In genomic region chr12:29783773-29784666, GRCh38 we compare ENCODE assay signal across 1 cellular context.
TF ChIP-seq lines count a peak whose summit lies in the region.

TSS of gene TMTC1 (minus strand) at chr12:29783942. CDS start at chr12:29783751, 191 bp downstream.

TF ChIP-seq in HEK293, 187 proteins besides CTCF, POLR2A, EP300 and RAD21 (continued from another document and continues in another):
- TF ChIP-seq, protein P1, sequence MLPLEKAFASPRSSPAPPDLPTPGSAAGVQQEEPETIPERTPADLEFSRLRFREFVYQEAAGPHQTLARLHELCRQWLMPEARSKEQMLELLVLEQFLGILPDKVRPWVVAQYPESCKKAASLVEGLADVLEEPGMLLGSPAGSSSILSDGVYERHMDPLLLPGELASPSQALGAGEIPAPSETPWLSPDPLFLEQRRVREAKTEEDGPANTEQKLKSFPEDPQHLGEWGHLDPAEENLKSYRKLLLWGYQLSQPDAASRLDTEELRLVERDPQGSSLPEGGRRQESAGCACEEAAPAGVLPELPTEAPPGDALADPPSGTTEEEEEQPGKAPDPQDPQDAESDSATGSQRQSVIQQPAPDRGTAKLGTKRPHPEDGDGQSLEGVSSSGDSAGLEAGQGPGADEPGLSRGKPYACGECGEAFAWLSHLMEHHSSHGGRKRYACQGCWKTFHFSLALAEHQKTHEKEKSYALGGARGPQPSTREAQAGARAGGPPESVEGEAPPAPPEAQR (tag by site-specific recombination; IDR thresholded peaks at IDR 0.05), result no peak
- TF ChIP-seq REPIN1 (tag by site-specific recombination; IDR thresholded peaks at IDR 0.05; ENCODE audit: low read depth) (no peak), ZNF530 (tag by site-specific recombination; IDR thresholded peaks at IDR 0.05; ENCODE audit: low read depth) (no peak), ZNF585B (tag by site-specific recombination; IDR thresholded peaks at IDR 0.05) (no peak), GFI1B (tag by site-specific recombination; IDR thresholded peaks at IDR 0.05) (no peak), ZNF654 (tag by site-specific recombination; IDR thresholded peaks at IDR 0.05; ENCODE audit: low read depth) (no peak), ZNF677 (tag by site-specific recombination; IDR thresholded peaks at IDR 0.05) (no peak), WT1 (tag by site-specific recombination; IDR thresholded peaks at IDR 0.05) (no peak), SCRT2 (tag by site-specific recombination; IDR thresholded peaks at IDR 0.05) (no peak), HOXD13 (CRISPR knock-in tag; IDR thresholded peaks at IDR 0.05; ENCODE audit: borderline replicate concordance) (no peak), ZNF571 (tag by site-specific recombination; IDR thresholded peaks at IDR 0.05) (no peak), ZNF555 (tag by site-specific recombination; conservative IDR thresholded peaks at IDR 0.05) (no peak), ZNF274 (IDR thresholded peaks at IDR 0.05; ENCODE audit: low read length) (no peak), ZNF274 (tag by site-specific recombination; IDR thresholded peaks at IDR 0.05; ENCODE audit: borderline replicate concordance) (no peak), ZNF266 (tag by site-specific recombination; IDR thresholded peaks at IDR 0.05; ENCODE audit: low read depth) (no peak), ZSCAN4 (tag by site-specific recombination; IDR thresholded peaks at IDR 0.05) (no peak), ZNF341 (tag by site-specific recombination; IDR thresholded peaks at IDR 0.05; ENCODE audit: low read depth) (peak; percentile 84), ZNF48 (tag by site-specific recombination; IDR thresholded peaks at IDR 0.05) (no peak), ZSCAN23 (tag by site-specific recombination; IDR thresholded peaks at IDR 0.05) (no peak), ZSCAN30 (tag by site-specific recombination; IDR thresholded peaks at IDR 0.05) (0 out of 2 replicates have a peak, but pooled peaks have one; percentile 1), ZNF248 (tag by site-specific recombination; IDR thresholded peaks at IDR 0.05) (no peak), ZNF639 (tag by site-specific recombination; IDR thresholded peaks at IDR 0.05) (no peak), ZNF544 (tag by site-specific recombination; IDR thresholded peaks at IDR 0.05) (no peak), ZNF426 (tag by site-specific recombination; IDR thresholded peaks at IDR 0.05) (no peak), KLF7 (tag by site-specific recombination; IDR thresholded peaks at IDR 0.05; ENCODE audit: borderline replicate concordance) (no peak), ZFP69B (tag by site-specific recombination; IDR thresholded peaks at IDR 0.05) (no peak), ZNF121 (tag by site-specific recombination; IDR thresholded peaks at IDR 0.05) (no peak), ZFHX2 (tag by site-specific recombination; conservative IDR thresholded peaks at IDR 0.05) (peak; percentile 76), ZNF629 (tag by site-specific recombination; IDR thresholded peaks at IDR 0.05) (no peak), ZNF311 (tag by site-specific recombination; IDR thresholded peaks at IDR 0.05; ENCODE audit: borderline replicate concordance) (no peak), ZNF133 (tag by site-specific recombination; IDR thresholded peaks at IDR 0.05) (no peak), KLF1 (tag by site-specific recombination; IDR thresholded peaks at IDR 0.05) (no peak), OVOL3 (tag by site-specific recombination; IDR thresholded peaks at IDR 0.05) (no peak), ZNF10 (tag by site-specific recombination; IDR thresholded peaks at IDR 0.05) (no peak)
- TF ChIP-seq, protein P2, sequence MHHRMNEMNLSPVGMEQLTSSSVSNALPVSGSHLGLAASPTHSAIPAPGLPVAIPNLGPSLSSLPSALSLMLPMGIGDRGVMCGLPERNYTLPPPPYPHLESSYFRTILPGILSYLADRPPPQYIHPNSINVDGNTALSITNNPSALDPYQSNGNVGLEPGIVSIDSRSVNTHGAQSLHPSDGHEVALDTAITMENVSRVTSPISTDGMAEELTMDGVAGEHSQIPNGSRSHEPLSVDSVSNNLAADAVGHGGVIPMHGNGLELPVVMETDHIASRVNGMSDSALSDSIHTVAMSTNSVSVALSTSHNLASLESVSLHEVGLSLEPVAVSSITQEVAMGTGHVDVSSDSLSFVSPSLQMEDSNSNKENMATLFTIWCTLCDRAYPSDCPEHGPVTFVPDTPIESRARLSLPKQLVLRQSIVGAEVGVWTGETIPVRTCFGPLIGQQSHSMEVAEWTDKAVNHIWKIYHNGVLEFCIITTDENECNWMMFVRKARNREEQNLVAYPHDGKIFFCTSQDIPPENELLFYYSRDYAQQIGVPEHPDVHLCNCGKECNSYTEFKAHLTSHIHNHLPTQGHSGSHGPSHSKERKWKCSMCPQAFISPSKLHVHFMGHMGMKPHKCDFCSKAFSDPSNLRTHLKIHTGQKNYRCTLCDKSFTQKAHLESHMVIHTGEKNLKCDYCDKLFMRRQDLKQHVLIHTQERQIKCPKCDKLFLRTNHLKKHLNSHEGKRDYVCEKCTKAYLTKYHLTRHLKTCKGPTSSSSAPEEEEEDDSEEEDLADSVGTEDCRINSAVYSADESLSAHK (tag by site-specific recombination; IDR thresholded peaks at IDR 0.05), result no peak
- TF ChIP-seq, protein P3, sequence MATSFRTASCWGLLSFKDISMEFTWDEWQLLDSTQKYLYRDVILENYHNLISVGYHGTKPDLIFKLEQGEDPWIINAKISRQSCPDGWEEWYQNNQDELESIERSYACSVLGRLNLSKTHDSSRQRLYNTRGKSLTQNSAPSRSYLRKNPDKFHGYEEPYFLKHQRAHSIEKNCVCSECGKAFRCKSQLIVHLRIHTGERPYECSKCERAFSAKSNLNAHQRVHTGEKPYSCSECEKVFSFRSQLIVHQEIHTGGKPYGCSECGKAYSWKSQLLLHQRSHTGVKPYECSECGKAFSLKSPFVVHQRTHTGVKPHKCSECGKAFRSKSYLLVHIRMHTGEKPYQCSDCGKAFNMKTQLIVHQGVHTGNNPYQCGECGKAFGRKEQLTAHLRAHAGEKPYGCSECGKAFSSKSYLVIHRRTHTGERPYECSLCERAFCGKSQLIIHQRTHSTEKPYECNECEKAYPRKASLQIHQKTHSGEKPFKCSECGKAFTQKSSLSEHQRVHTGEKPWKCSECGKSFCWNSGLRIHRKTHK (tag by site-specific recombination; IDR thresholded peaks at IDR 0.05), result no peak
- TF ChIP-seq, protein P4, sequence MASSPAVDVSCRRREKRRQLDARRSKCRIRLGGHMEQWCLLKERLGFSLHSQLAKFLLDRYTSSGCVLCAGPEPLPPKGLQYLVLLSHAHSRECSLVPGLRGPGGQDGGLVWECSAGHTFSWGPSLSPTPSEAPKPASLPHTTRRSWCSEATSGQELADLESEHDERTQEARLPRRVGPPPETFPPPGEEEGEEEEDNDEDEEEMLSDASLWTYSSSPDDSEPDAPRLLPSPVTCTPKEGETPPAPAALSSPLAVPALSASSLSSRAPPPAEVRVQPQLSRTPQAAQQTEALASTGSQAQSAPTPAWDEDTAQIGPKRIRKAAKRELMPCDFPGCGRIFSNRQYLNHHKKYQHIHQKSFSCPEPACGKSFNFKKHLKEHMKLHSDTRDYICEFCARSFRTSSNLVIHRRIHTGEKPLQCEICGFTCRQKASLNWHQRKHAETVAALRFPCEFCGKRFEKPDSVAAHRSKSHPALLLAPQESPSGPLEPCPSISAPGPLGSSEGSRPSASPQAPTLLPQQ (tag by site-specific recombination; IDR thresholded peaks at IDR 0.05), result no peak
- TF ChIP-seq, protein P5, sequence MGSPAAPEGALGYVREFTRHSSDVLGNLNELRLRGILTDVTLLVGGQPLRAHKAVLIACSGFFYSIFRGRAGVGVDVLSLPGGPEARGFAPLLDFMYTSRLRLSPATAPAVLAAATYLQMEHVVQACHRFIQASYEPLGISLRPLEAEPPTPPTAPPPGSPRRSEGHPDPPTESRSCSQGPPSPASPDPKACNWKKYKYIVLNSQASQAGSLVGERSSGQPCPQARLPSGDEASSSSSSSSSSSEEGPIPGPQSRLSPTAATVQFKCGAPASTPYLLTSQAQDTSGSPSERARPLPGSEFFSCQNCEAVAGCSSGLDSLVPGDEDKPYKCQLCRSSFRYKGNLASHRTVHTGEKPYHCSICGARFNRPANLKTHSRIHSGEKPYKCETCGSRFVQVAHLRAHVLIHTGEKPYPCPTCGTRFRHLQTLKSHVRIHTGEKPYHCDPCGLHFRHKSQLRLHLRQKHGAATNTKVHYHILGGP (tag by site-specific recombination; IDR thresholded peaks at IDR 0.05), result no peak
- TF ChIP-seq, protein P6, sequence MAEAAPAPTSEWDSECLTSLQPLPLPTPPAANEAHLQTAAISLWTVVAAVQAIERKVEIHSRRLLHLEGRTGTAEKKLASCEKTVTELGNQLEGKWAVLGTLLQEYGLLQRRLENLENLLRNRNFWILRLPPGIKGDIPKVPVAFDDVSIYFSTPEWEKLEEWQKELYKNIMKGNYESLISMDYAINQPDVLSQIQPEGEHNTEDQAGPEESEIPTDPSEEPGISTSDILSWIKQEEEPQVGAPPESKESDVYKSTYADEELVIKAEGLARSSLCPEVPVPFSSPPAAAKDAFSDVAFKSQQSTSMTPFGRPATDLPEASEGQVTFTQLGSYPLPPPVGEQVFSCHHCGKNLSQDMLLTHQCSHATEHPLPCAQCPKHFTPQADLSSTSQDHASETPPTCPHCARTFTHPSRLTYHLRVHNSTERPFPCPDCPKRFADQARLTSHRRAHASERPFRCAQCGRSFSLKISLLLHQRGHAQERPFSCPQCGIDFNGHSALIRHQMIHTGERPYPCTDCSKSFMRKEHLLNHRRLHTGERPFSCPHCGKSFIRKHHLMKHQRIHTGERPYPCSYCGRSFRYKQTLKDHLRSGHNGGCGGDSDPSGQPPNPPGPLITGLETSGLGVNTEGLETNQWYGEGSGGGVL (tag by site-specific recombination; IDR thresholded peaks at IDR 0.05), result peak; percentile 63; the same call in 1 of the 2 replicates
- TF ChIP-seq, protein P7, sequence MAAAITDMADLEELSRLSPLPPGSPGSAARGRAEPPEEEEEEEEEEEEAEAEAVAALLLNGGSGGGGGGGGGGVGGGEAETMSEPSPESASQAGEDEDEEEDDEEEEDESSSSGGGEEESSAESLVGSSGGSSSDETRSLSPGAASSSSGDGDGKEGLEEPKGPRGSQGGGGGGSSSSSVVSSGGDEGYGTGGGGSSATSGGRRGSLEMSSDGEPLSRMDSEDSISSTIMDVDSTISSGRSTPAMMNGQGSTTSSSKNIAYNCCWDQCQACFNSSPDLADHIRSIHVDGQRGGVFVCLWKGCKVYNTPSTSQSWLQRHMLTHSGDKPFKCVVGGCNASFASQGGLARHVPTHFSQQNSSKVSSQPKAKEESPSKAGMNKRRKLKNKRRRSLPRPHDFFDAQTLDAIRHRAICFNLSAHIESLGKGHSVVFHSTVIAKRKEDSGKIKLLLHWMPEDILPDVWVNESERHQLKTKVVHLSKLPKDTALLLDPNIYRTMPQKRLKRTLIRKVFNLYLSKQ (tag by site-specific recombination; IDR thresholded peaks at IDR 0.05; ENCODE audit: borderline replicate concordance), result no peak
- TF ChIP-seq, protein P8, sequence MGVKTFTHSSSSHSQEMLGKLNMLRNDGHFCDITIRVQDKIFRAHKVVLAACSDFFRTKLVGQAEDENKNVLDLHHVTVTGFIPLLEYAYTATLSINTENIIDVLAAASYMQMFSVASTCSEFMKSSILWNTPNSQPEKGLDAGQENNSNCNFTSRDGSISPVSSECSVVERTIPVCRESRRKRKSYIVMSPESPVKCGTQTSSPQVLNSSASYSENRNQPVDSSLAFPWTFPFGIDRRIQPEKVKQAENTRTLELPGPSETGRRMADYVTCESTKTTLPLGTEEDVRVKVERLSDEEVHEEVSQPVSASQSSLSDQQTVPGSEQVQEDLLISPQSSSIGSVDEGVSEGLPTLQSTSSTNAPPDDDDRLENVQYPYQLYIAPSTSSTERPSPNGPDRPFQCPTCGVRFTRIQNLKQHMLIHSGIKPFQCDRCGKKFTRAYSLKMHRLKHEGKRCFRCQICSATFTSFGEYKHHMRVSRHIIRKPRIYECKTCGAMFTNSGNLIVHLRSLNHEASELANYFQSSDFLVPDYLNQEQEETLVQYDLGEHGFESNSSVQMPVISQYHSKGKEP (tag by site-specific recombination; IDR thresholded peaks at IDR 0.05), result 0 out of 2 replicates have a peak, but pooled peaks have one; percentile 43
- TF ChIP-seq, protein P9, sequence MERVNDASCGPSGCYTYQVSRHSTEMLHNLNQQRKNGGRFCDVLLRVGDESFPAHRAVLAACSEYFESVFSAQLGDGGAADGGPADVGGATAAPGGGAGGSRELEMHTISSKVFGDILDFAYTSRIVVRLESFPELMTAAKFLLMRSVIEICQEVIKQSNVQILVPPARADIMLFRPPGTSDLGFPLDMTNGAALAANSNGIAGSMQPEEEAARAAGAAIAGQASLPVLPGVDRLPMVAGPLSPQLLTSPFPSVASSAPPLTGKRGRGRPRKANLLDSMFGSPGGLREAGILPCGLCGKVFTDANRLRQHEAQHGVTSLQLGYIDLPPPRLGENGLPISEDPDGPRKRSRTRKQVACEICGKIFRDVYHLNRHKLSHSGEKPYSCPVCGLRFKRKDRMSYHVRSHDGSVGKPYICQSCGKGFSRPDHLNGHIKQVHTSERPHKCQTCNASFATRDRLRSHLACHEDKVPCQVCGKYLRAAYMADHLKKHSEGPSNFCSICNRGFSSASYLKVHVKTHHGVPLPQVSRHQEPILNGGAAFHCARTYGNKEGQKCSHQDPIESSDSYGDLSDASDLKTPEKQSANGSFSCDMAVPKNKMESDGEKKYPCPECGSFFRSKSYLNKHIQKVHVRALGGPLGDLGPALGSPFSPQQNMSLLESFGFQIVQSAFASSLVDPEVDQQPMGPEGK (tag by site-specific recombination; IDR thresholded peaks at IDR 0.05), result peak; percentile 94
- TF ChIP-seq, protein P10, sequence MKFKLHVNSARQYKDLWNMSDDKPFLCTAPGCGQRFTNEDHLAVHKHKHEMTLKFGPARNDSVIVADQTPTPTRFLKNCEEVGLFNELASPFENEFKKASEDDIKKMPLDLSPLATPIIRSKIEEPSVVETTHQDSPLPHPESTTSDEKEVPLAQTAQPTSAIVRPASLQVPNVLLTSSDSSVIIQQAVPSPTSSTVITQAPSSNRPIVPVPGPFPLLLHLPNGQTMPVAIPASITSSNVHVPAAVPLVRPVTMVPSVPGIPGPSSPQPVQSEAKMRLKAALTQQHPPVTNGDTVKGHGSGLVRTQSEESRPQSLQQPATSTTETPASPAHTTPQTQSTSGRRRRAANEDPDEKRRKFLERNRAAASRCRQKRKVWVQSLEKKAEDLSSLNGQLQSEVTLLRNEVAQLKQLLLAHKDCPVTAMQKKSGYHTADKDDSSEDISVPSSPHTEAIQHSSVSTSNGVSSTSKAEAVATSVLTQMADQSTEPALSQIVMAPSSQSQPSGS (tag by site-specific recombination; IDR thresholded peaks at IDR 0.05; ENCODE audit: low read depth), result no peak
